Comparison of ENCODE assay signal across 16 cellular contexts in genomic region chr2:15133461-15133860, GRCh38.
DNase-seq lines count a peak whose midpoint lies in the region; TF ChIP-seq lines count a peak whose summit lies in the region.
"Had no signal": no experiment of that assay in that cellular context is flagged by ENCODE, and none has a peak within 500 bp of the region (broad histone marks: within the 10 kb centered on the region; RNA-seq: fewer than 3 reads in every experiment).

No MANE protein-coding gene starts in this region.

- H3K4me3 ChIP-seq in BLaER1 treated with 17β-estradiol and CSF1 and Interleukin-3, amounts not matched to agents 10 nM and 100 nM: no peak overlapping the region
- H3K4me3 ChIP-seq in neutrophil (ENCODE audit: low read depth in 1 of 2, low read length in 1 of 2): no peak overlapping the region
- no peak overlapping the region for H3K4me3 ChIP-seq in thyroid gland (replicated peaks in 1 of 3)
- H3K4me3 ChIP-seq: GM12878 had no signal

- H3K27me3 Mint-ChIP-seq in osteocyte (ENCODE audit: unreplicated experiment): no peaks in the 10 kb centered on the region

- no peaks in the 10 kb centered on the region for H3K4me1 Mint-ChIP-seq in osteocyte (ENCODE audit: unreplicated experiment)

- no peaks in the 10 kb centered on the region for H3K27me3 ChIP-seq in BLaER1 treated with 17β-estradiol and CSF1 and Interleukin-3, amounts not matched to agents 10 nM and 100 nM
- H3K27me3 ChIP-seq in neutrophil: no peaks in the 10 kb centered on the region
- no peaks in the 10 kb centered on the region for H3K27me3 ChIP-seq in thyroid gland

- peak overlapping the region in 2 of 11 experiments; percentile 6 to 43; a peak in 2 of 22 replicates for H3K27ac ChIP-seq in BLaER1 treated with 17β-estradiol and CSF1 and Interleukin-3, amounts not matched to agents 10 nM and 100 nM
- H3K27ac ChIP-seq in neutrophil (peak overlapping the region; percentile 12), thyroid gland (no peak overlapping the region)

- TF ChIP-seq POLR2A in thyroid gland (IDR thresholded peaks at IDR 0.05): no peak

- peaks cover 0 to 14% (median 8%) of the 10 kb centered on the region in 11 experiments; a peak in 7 of 22 replicates for H3K9me3 ChIP-seq in BLaER1 treated with 17β-estradiol and CSF1 and Interleukin-3, amounts not matched to agents 10 nM and 100 nM (replicated peaks in 1 of 11)
- H3K9me3 ChIP-seq in neutrophil: no peaks in the 10 kb centered on the region
- H3K9me3 ChIP-seq in thyroid gland: no peaks in the 10 kb centered on the region

- no peak overlapping the region for H3K9ac ChIP-seq in BLaER1 treated with 17β-estradiol and CSF1 and Interleukin-3, amounts not matched to agents 10 nM and 100 nM

- no peak overlapping the region for H3K27ac Mint-ChIP-seq in osteocyte (ENCODE audit: unreplicated experiment)
- H3K27ac Mint-ChIP-seq: CD8-positive, alpha-beta T cell; HFFc6 had no signal

- H3K9me3 Mint-ChIP-seq in osteocyte (ENCODE audit: unreplicated experiment): no peaks in the 10 kb centered on the region
- H3K9me3 Mint-ChIP-seq: CD8-positive, alpha-beta T cell; HFFc6 had no signal

- no peak for TF ChIP-seq CTCF in neutrophil (IDR thresholded peaks at IDR 0.05)
- no peak for TF ChIP-seq CTCF in thyroid gland (IDR thresholded peaks at IDR 0.05)
- TF ChIP-seq CTCF in osteocyte (IDR thresholded peaks at IDR 0.05): no peak

- H3K4me2 ChIP-seq in BLaER1 treated with 17β-estradiol and CSF1 and Interleukin-3, amounts not matched to agents 10 nM and 100 nM: peak overlapping the region in 8 of 11 experiments; percentile 8 to 55 (median 34); a peak in 12 of 22 replicates

- intact Hi-C loops in thyroid gland (cut with DNase I): no loop called here

- no peaks in the 10 kb centered on the region for H3K36me3 Mint-ChIP-seq in osteocyte (ENCODE audit: unreplicated experiment)
- H3K36me3 Mint-ChIP-seq: CD8-positive, alpha-beta T cell had no signal

- H3K4me3 Mint-ChIP-seq in osteocyte (ENCODE audit: unreplicated experiment): no peak overlapping the region
- H3K4me3 Mint-ChIP-seq: CD8-positive, alpha-beta T cell; HFFc6 had no signal

- H3K4me1 ChIP-seq in BLaER1 treated with 17β-estradiol and CSF1 and Interleukin-3, amounts not matched to agents 10 nM and 100 nM: peaks cover 0 to 26% (median 11%) of the 10 kb centered on the region in 10 experiments; a peak in 13 of 20 replicates
- peaks cover 23 to 44% of the 10 kb centered on the region in 2 experiments for H3K4me1 ChIP-seq in neutrophil (ENCODE audit: control insufficient read depth in 1 of 2, insufficient read depth in 1 of 2, low read depth in 1 of 2, low read length in 1 of 2)
- no peaks in the 10 kb centered on the region for H3K4me1 ChIP-seq in thyroid gland

- no peaks in the 10 kb centered on the region for H3K36me3 ChIP-seq in BLaER1 treated with 17β-estradiol and CSF1 and Interleukin-3, amounts not matched to agents 10 nM and 100 nM
- H3K36me3 ChIP-seq in neutrophil (no peaks in the 10 kb centered on the region), thyroid gland (no peaks in the 10 kb centered on the region)

- H4K20me1 ChIP-seq in BLaER1 treated with 17β-estradiol and CSF1 and Interleukin-3, amounts not matched to agents 10 nM and 100 nM: no peaks in the 10 kb centered on the region

- DNase-seq in Kasumi-1 (lab: John Stamatoyannopoulos, UW) (peak; percentile 10 to 17), SKM-1 (lab: John Stamatoyannopoulos, UW; ENCODE audit: unreplicated experiment) (peak; percentile 24), thyroid gland (no peak), osteocyte (ENCODE audit: extremely low spot score, unreplicated experiment) (no peak)
- DNase-seq in stimulated activated CD4-positive, alpha-beta T cell treated with anti-CD3 and anti-CD28 coated beads, Interleukin-1b, Interleukin-23, amount 100 ng/mL, for 48 hours: no peak
- DNase-seq: ACHN; Calu3; CD8-positive, alpha-beta T cell; DMS79 treated with DMSO at 0.1 percent for 48 hours; GOT3; H7; HFFc6; IMR-90 had no signal

Comparison
In these comparisons a context has a peak if more than half of its experiments do, and no peak if none do; other contexts are left out.
1. DNase-seq: peak in Kasumi-1 (2 of 2) and SKM-1 (single experiment); none in stimulated activated CD4-positive, alpha-beta T cell treated with anti-CD3 and anti-CD28 coated beads, Interleukin-1b, Interleukin-23, amount 100 ng/mL, for 48 hours (single experiment), thyroid gland (0 of 2) and osteocyte (single experiment).